ENCODE assay signal across 9 cellular contexts in the genomic region with DNA sequence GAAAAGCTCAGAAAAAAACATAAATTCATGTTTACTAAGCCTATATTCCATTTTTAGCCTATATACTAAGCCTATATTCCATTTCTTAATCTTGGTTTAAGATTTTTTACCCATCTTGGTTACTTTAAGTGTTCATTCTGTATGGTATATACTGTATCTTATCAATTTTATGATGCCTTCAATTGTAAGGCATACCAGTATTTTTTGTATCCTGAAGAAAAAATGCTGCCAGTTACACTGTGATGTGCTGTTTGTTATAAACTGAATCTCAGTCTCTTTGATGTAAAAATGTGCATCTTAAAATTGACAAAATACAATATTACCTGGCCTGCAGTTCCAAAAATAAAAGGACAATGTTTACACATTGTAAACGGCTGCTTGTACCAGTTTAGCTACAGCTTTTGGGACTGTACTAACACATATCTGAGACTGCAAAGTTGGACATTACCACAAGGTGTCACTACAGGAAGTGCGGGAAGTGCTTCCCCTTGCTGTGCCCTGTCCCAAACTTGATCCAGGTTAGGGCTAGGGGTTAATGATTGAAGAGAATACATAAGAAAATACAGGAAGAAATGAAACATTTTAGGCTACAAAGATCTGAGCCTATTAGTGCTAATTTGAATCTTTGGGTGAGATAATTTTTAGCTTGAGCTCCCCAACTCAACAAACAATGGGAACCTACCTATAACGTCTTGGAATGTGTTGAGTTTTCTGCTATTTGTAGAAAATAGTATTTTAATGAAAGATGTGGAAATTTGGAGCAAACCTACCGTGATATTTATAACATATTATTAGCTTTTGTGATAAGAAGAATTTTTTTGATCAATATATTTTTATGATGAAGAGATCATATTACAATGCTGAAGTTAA.
DNase-seq lines count a peak whose midpoint lies in the region; FAIRE-seq and TF ChIP-seq lines count a peak whose summit lies in the region.
"Had no signal": no experiment of that assay in that cellular context is flagged by ENCODE, and none has a peak within 500 bp of the region (broad histone marks: within the 10 kb centered on the region; RNA-seq: fewer than 3 reads in every experiment).

No MANE protein-coding gene starts in this region.

- POLR2A ChIA-PET in A673 (lab: Charles Lee; ENCODE audit: low non-redundant PET) = no interaction called here

- no peaks in the 10 kb centered on the region for H3K36me3 Mint-ChIP-seq in endodermal cell (ENCODE audit: low read depth)
- H3K36me3 Mint-ChIP-seq: IgD-negative memory B cell had no signal

- H3K9me3 Mint-ChIP-seq in endodermal cell = no peaks in the 10 kb centered on the region

- TF ChIP-seq CTCF in A673 (conservative IDR thresholded peaks at IDR 0.05; ENCODE audit: low read depth, low read length) (peak; percentile 92), endodermal cell (conservative IDR thresholded peaks at IDR 0.05) (peak; percentile 90)

- CTCF ChIA-PET in A673 (lab: Charles Lee) = interaction anchor here (1.2 to 1.7 kb wide), 2 partner anchors 11 to 29 kb away, joined by 4 to 5 read pairs; no protein-coding TSS in a partner anchor

- no peak overlapping the region for H3K27ac Mint-ChIP-seq in endodermal cell
- H3K27ac Mint-ChIP-seq: IgD-negative memory B cell had no signal

- H3K9ac ChIP-seq in GM23248 (no peak overlapping the region), endodermal cell (ENCODE audit: extremely low read depth, low read length, poor library complexity, severe bottlenecking) (no peak overlapping the region)

- peak; percentile 93 for FAIRE-seq in G401.6 (lab: Jason Lieb, UNC)

- no TSS peak for BruUV-seq in A673 (replicated peaks; lab: Mats Ljungman, UMichigan)

- H2AFZ ChIP-seq in GM23248 = no peak overlapping the region

- WGBS in GM23248 (ENCODE audit: low coverage in 1 of 2, low lambda C conversion rate in 2 of 2, missing lambda C conversion rate in 2 of 2), 2 experiments = 5% methylated on average over 4 of the region's 4 CpGs
- 38 to 58% methylated on average over 1 to 2 of the region's 4 CpGs for WGBS in endodermal cell (ENCODE audit: insufficient coverage in 1 of 2, insufficient read length in 1 of 2), 2 experiments

- DNase-seq in A673 (ENCODE audit: low spot score) (peak; percentile 75), GM23248 (peak; percentile 54), KBM-7 (peak; percentile 64), RPMI7951 (ENCODE audit: low read depth) (peak; percentile 37), endodermal cell (peak; percentile 75), midbrain (lab: John Stamatoyannopoulos, UW) (peak; percentile 19), GF-D8 (lab: John Stamatoyannopoulos, UW) (no peak)

- H3K27me3 ChIP-seq in A673 (replicated peaks; ENCODE audit: insufficient read depth, low read depth, low read length, poor library complexity) = no peaks in the 10 kb centered on the region
- no peaks in the 10 kb centered on the region; the same call in 1 of the 2 replicates for H3K27me3 ChIP-seq in GM23248 (replicated peaks; ENCODE audit: insufficient read depth)
- H3K27me3 ChIP-seq in endodermal cell (ENCODE audit: control insufficient read depth, insufficient read depth, low read length, poor library complexity, severe bottlenecking) = no peaks in the 10 kb centered on the region

- no peaks in the 10 kb centered on the region for H3F3A ChIP-seq in GM23248 (ENCODE audit: insufficient read depth)

- H3K27ac ChIP-seq in A673 (ENCODE audit: low read depth, low read length, poor library complexity, severe bottlenecking) = no peak overlapping the region
- H3K27ac ChIP-seq in GM23248 = no peak overlapping the region
- H3K27ac ChIP-seq in endodermal cell (ENCODE audit: low read depth, low read length) = no peak overlapping the region

- peaks cover 3% of the 10 kb centered on the region for H3K4me1 Mint-ChIP-seq in endodermal cell

- no peak overlapping the region for H3K4me2 ChIP-seq in GM23248 (ENCODE audit: unreplicated experiment)

- no peak overlapping the region for H3K4me3 Mint-ChIP-seq in endodermal cell
- H3K4me3 Mint-ChIP-seq: IgD-negative memory B cell had no signal

- H3K9me3 ChIP-seq in A673 (ENCODE audit: low read depth, low read length, poor library complexity, severe bottlenecking) (no peaks in the 10 kb centered on the region), GM23248 (ENCODE audit: low read depth) (no peaks in the 10 kb centered on the region), endodermal cell (ENCODE audit: control insufficient read depth, low read length) (no peaks in the 10 kb centered on the region)

- in situ Hi-C loops in GM23248 (cut with MboI) = no loop called here
- in situ Hi-C loops in KBM-7 (cut with MboI; ENCODE audit: low pct_unique_long_range_greater_than_20kb, low sequenced_read_pairs) = no loop called here

- H3K4me1 ChIP-seq in A673 (ENCODE audit: insufficient read depth, low read length, poor library complexity, severe bottlenecking) (no peaks in the 10 kb centered on the region), GM23248 (ENCODE audit: insufficient read depth) (no peaks in the 10 kb centered on the region), endodermal cell (ENCODE audit: control insufficient read depth, insufficient read depth, low read length) (no peaks in the 10 kb centered on the region)

- H3K79me2 ChIP-seq in GM23248 (ENCODE audit: insufficient read depth) = no peaks in the 10 kb centered on the region

- no peaks in the 10 kb centered on the region for H3K36me3 ChIP-seq in A673 (ENCODE audit: insufficient read depth, low read length, poor library complexity, severe bottlenecking)
- no peaks in the 10 kb centered on the region for H3K36me3 ChIP-seq in GM23248 (ENCODE audit: low read depth)
- H3K36me3 ChIP-seq in endodermal cell (ENCODE audit: control insufficient read depth, insufficient read depth, low read length) = no peaks in the 10 kb centered on the region

- intact Hi-C loops in A673 (cut with micrococcal nuclease; ENCODE audit: unreplicated experiment) = loop anchor here (2.0 kb wide), 1 partner anchor 658 kb away; no protein-coding TSS in a partner anchor

- H3K27me3 Mint-ChIP-seq in endodermal cell (ENCODE audit: insufficient read depth) = peaks cover 2% of the 10 kb centered on the region

- no peaks in the 10 kb centered on the region for H4K20me1 ChIP-seq in GM23248 (ENCODE audit: insufficient read depth)

- H3K4me3 ChIP-seq in A673 (ENCODE audit: low read depth, low read length, poor library complexity, severe bottlenecking) = no peak overlapping the region
- no peak overlapping the region for H3K4me3 ChIP-seq in GM23248
- H3K4me3 ChIP-seq in endodermal cell (ENCODE audit: low read length) = no peak overlapping the region

- no peaks in the 10 kb centered on the region for H3K9me2 ChIP-seq in GM23248 (ENCODE audit: insufficient read depth)
